ENCODE assay signal across 1 cellular context in genomic region chr2:55923978-55924325, GRCh38.
TF ChIP-seq lines count a peak whose summit lies in the region.

No MANE protein-coding gene starts in this region.

TF ChIP-seq in HEK293, 187 proteins besides CTCF, POLR2A, EP300 and RAD21 (continued from another document):
- TF ChIP-seq, protein P1, sequence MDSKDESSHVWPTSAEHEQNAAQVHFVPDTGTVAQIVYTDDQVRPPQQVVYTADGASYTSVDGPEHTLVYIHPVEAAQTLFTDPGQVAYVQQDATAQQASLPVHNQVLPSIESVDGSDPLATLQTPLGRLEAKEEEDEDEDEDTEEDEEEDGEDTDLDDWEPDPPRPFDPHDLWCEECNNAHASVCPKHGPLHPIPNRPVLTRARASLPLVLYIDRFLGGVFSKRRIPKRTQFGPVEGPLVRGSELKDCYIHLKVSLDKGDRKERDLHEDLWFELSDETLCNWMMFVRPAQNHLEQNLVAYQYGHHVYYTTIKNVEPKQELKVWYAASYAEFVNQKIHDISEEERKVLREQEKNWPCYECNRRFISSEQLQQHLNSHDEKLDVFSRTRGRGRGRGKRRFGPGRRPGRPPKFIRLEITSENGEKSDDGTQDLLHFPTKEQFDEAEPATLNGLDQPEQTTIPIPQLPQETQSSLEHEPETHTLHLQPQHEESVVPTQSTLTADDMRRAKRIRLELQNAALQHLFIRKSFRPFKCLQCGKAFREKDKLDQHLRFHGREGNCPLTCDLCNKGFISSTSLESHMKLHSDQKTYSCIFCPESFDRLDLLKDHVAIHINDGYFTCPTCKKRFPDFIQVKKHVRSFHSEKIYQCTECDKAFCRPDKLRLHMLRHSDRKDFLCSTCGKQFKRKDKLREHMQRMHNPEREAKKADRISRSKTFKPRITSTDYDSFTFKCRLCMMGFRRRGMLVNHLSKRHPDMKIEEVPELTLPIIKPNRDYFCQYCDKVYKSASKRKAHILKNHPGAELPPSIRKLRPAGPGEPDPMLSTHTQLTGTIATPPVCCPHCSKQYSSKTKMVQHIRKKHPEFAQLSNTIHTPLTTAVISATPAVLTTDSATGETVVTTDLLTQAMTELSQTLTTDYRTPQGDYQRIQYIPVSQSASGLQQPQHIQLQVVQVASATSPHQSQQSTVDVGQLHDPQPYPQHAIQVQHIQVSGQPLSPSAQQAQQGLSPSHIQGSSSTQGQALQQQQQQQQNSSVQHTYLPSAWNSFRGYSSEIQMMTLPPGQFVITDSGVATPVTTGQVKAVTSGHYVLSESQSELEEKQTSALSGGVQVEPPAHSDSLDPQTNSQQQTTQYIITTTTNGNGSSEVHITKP (tag by site-specific recombination; IDR thresholded peaks at IDR 0.05), result no peak
- TF ChIP-seq, protein P2, sequence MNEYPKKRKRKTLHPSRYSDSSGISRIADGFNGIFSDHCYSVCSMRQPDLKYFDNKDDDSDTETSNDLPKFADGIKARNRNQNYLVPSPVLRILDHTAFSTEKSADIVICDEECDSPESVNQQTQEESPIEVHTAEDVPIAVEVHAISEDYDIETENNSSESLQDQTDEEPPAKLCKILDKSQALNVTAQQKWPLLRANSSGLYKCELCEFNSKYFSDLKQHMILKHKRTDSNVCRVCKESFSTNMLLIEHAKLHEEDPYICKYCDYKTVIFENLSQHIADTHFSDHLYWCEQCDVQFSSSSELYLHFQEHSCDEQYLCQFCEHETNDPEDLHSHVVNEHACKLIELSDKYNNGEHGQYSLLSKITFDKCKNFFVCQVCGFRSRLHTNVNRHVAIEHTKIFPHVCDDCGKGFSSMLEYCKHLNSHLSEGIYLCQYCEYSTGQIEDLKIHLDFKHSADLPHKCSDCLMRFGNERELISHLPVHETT (tag by site-specific recombination; IDR thresholded peaks at IDR 0.05), result no peak
- 0 out of 2 replicates have a peak, but pooled peaks have one; percentile 8 for TF ChIP-seq ZFHX2 (tag by site-specific recombination; conservative IDR thresholded peaks at IDR 0.05)
